ENCODE assay signal across 8 cellular contexts in the genomic region with DNA sequence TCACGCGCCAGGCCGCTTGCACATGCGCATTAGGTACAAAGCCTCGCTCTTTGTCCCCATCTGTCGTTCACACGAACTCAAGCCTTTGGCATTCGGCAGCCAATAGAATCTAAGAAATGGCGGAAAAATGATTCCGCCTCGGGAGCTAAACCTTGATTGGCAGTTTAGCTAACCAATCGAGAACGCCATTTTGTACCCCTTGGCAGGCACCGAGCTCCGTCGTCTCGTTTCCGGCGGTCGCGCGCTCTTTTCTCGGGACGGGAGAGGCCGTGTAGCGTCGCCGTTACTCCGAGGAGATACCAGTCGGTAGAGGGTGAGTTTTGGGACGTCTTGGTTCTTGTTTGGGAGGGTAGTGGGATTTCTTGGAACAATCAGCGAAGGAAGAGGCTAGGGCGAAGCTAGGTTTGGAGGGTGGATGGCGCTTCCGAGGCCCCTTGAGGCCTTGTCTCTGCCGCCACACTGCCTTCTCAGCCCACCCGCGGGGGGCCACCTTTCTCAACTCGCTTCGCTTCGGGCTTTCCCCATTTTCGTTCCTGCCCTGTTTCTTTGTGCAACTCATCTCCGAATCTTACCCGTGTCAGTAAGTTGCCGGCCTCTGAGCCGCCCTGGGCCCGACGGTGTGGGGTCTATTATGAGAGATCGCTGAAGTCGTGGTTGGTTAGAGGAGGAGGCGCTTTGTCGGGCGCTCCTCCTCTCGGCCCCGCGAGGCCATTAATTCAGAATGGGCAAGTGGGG. TPM values are rescaled to one million over a fixed set of nuclear protein-coding genes. Genes with fewer than 3 reads are reported as not detected.
A peak's percentile ranks its signal among the peaks of the same experiment; 100 is the strongest.
DNase-seq lines count a peak whose midpoint lies in the region; ATAC-seq and TF ChIP-seq lines count a peak whose summit lies in the region.

TSS of gene NONO (plus strand) at position 227 of the 735 bp plus-strand sequence. CDS start 7,003 bp downstream, outside the sequence.

- H3K4me1 ChIP-seq in Karpas-422 (ENCODE audit: low read length): peaks cover 23% of the 10 kb centered on the region
- H3K4me1 ChIP-seq in esophagus squamous epithelium: peaks cover 0 to 38% (median 0%) of the 10 kb centered on the region in 3 donors

- H2AFZ ChIP-seq in Karpas-422 (ENCODE audit: low read length): peak within 1 kb of the TSS; percentile 61; the same call in 1 of the 2 replicates

- peaks cover 5% of the 10 kb centered on the region; the same call in 1 of the 2 replicates for H4K20me1 ChIP-seq in Karpas-422 (ENCODE audit: insufficient read depth, low read depth, low read length)

- peaks cover 13% of the 10 kb centered on the region; the same call in 1 of the 2 replicates for H3K36me3 ChIP-seq in Karpas-422 (ENCODE audit: insufficient read depth, low read length)
- H3K36me3 ChIP-seq in esophagus squamous epithelium: no peaks in the 10 kb centered on the region

- H3K79me2 ChIP-seq in Karpas-422 (ENCODE audit: low read length): peaks cover 48% of the 10 kb centered on the region

- no peaks in the 10 kb centered on the region for H3K9me2 ChIP-seq in Karpas-422 (replicated peaks; ENCODE audit: insufficient read depth, low read length)

- peak within 1 kb of the TSS; percentile 89 for H3K4me2 ChIP-seq in Karpas-422 (ENCODE audit: low read depth, low read length, poor library complexity, severe bottlenecking)

- DNase-seq in DMS79 (lab: John Stamatoyannopoulos, UW) (peak; percentile 96), Karpas-422 (peak; percentile 99), RKO (ENCODE audit: low spot score) (peak; percentile 97), activated T-helper 1 cell treated with Interleukin-2 at 50 U/mL for 16 hours (ENCODE audit: low read depth) (peak; percentile 68), esophagus squamous epithelium (lab: John Stamatoyannopoulos, UW) (peak; percentile 45), myocyte (ENCODE audit: low read depth) (peak; percentile 99)
- peak; percentile 49 to 78 for DNase-seq in stimulated activated CD8-positive, alpha-beta memory T cell treated with anti-CD3 and anti-CD28 coated beads, Interleukin-7, amount 100 ng/mL, for 48 hours (ENCODE audit: extremely low read depth in 1 of 2, low read depth in 1 of 2)

- peak; percentile 85 for ATAC-seq in GM21786 (IDR thresholded peaks at IDR 0.05; ENCODE audit: unreplicated experiment)

- 3 to 22% methylated on average over 8 to 20 of the region's 56 CpGs for whole genome bisulfite sequencing in esophagus squamous epithelium, 2 donors

- H3K4me3 ChIP-seq in Karpas-422 (ENCODE audit: low read length) (peak within 1 kb of the TSS; percentile 89), esophagus squamous epithelium (peak within 1 kb of the TSS; percentile 61 to 72 (median 66))

- TF ChIP-seq CTCF in esophagus squamous epithelium (IDR thresholded peaks at IDR 0.05): no peak

- peak within 1 kb of the TSS; percentile 94 for H3K9ac ChIP-seq in Karpas-422 (ENCODE audit: low read length)

- no peaks in the 10 kb centered on the region for H3K9me3 ChIP-seq in Karpas-422 (ENCODE audit: low read length)
- no peaks in the 10 kb centered on the region for H3K9me3 ChIP-seq in esophagus squamous epithelium

- H3K27me3 ChIP-seq in Karpas-422 (ENCODE audit: low read length) (no peaks in the 10 kb centered on the region), esophagus squamous epithelium (no peaks in the 10 kb centered on the region)

- peak within 1 kb of the TSS; percentile 88 for H3K27ac ChIP-seq in Karpas-422 (ENCODE audit: low read length)
- peak within 1 kb of the TSS; percentile 87 to 95 (median 91) for H3K27ac ChIP-seq in esophagus squamous epithelium

- intact Hi-C loops in esophagus squamous epithelium (cut with DNase I): no loop called here

- peak in 1 of 4 donors; percentile 81 for TF ChIP-seq POLR2A in esophagus squamous epithelium (IDR thresholded peaks at IDR 0.05)

RNA-seq across cellular contexts. Expression of gene NONO, which starts in this region (rescaled TPM):
- total RNA-seq in Karpas-422 (2014; rRNA removed; shearing (Covaris generic); ENCODE audit: low replicate concordance): 335 and 360 TPM in 2 replicates
- total RNA-seq in esophagus squamous epithelium (100 to 1,000 TPM; 126 to 227 (median 187) TPM), myocyte (373 and 376 TPM in 2 replicates)
- 245 TPM for polyA plus RNA-seq in myocyte (2012)

Comparison
In these comparisons a context has a peak if more than half of its experiments do, and no peak if none do; other contexts are left out.
1. Peak in every context shown above with its lines: DNase-seq, ATAC-seq, H3K4me3 ChIP-seq and H3K27ac ChIP-seq.
2. DNase-seq: peak in every context shown above with its lines; median percentile 99 in Karpas-422; 99 in myocyte; 97 in RKO; 96 in DMS79; 68 in activated T-helper 1 cell treated with Interleukin-2 at 50 U/mL for 16 hours; 64 in stimulated activated CD8-positive, alpha-beta memory T cell treated with anti-CD3 and anti-CD28 coated beads, Interleukin-7, amount 100 ng/mL, for 48 hours; 45 in esophagus squamous epithelium.